In genomic region chr12:62335057-62335456, GRCh38 we compare ENCODE assay signal across 25 cellular contexts.
"Had no signal": no experiment of that assay in that cellular context is flagged by ENCODE, and none has a peak within 500 bp of the region (broad histone marks: within the 10 kb centered on the region; RNA-seq: fewer than 3 reads in every experiment).

No MANE protein-coding gene starts in this region.

- ATAC-seq: activated CD4-positive, CD25-positive, alpha-beta regulatory T cell treated with anti-CD3 and anti-CD28 coated beads, Interleukin-2, amount 50 U/mL, for 24 hours; activated CD8-positive, alpha-beta T cell treated with anti-CD3 and anti-CD28 coated beads for 36 hours; activated T-cell treated with anti-CD3 and anti-CD28 coated beads, Interleukin-2, amount 50 U/mL, for 72 hours; SK-N-SH treated with all-trans-retinoic acid at 6 μM for 48 hours had no signal

- H3K4me3 Mint-ChIP-seq: activated CD8-positive, alpha-beta T cell treated with anti-CD3 and anti-CD28 coated beads for 36 hours; activated naive CD4-positive, alpha-beta T cell treated with anti-CD3 and anti-CD28 coated beads, Interleukin-2, amount 10 ng/mL, durations not matched to agents 7 days and 5 days; activated T-cell treated with anti-CD3 and anti-CD28 coated beads, Interleukin-2, amount 50 U/mL, for 72 hours had no signal

- H3K27me3 Mint-ChIP-seq: activated CD8-positive, alpha-beta T cell treated with anti-CD3 and anti-CD28 coated beads for 36 hours; activated naive CD4-positive, alpha-beta T cell treated with anti-CD3 and anti-CD28 coated beads, Interleukin-2, amount 10 ng/mL, durations not matched to agents 7 days and 5 days had no signal

- H3K27ac ChIP-seq: Peyer's patch, RWPE1, SJSA1 had no signal

- H3K36me3 ChIP-seq: SJSA1 had no signal

- H3K9me3 ChIP-seq: Peyer's patch had no signal

- H3K4me3 ChIP-seq: MG63, Peyer's patch, SJSA1 had no signal

- H3K27ac Mint-ChIP-seq: activated naive CD4-positive, alpha-beta T cell treated with anti-CD3 and anti-CD28 coated beads, Interleukin-2, amount 10 ng/mL, durations not matched to agents 7 days and 5 days; activated T-helper 2 cell treated with anti-CD3 and anti-CD28 coated beads, Interferon-gamma antibody, Interleukin-2, Interleukin-4, amounts not matched to agents 10 μg/mL and 5 μg/mL and 100 μg/mL, durations not matched to agents 14 hours and 24 hours and 36 hours had no signal

- H3K4me1 ChIP-seq: Peyer's patch, SJSA1 had no signal

- DNase-seq: activated CD4-positive, alpha-beta T cell treated with anti-CD3 and anti-CD28 coated beads for 4 hours; activated CD8-positive, alpha-beta memory T cell treated with anti-CD3 and anti-CD28 coated beads, Interleukin-2, amount 50 U/mL, for 4 hours; activated CD8-positive, alpha-beta T cell treated with anti-CD3 and anti-CD28 coated beads for 36 hours; activated gamma-delta T cell treated with Interleukin-2 at 50 U/mL for 16 hours; activated naive CD4-positive, alpha-beta T cell treated with anti-CD3 and anti-CD28 coated beads, Interleukin-2, amount 10 ng/mL, durations not matched to agents 7 days and 5 days; activated T-cell treated with anti-CD3 and anti-CD28 coated beads, Interleukin-2, amount 50 U/mL, for 72 hours; amygdala; caudate nucleus; MG63; NCI-H1105; NCI-H1436; NCI-H1694 treated with DMSO at 0.1 percent for 48 hours; NCI-H2029 treated with DMSO at 0.1 percent for 48 hours; NCI-H345; NCI-H510A; NCI-H69; NK-92 treated with Interleukin-12 subunit alpha and Interleukin-12 subunit beta, amount 100 ng/mL, for 24 hours; Peyer's patch; SHP77; SW 1271 had no signal
